14 cellular contexts compared by ENCODE assay signal in the genomic region with DNA sequence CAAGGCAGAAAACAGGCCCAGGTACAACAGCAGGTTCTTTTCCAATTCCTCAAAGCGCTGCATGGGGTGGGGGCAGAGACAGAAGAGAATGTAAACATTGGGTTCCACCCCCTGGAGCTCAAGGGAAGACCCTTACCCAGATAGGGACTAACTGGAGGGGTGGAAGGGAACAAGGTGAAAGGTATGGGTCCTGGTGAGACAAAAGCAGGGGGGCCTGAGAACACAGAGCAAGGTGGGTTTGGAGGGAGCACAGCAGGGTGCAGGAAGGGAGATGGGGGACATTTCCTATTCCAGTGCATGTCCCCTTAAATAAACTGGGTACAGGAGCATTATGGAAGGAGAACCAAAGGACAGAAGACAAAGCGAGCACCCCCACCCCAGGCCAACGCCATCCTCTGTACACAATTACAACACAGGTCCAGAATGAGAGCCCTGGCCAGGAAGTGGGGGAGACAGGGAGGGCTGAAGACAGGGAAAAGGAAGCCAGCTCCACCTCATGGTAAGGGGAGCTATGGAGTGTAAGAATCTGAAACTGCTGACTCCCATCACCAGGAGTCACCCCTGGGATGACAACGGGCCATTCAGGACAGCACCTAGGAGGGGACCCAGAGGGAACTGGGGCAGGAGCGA. TPM values are rescaled to one million over a fixed set of nuclear protein-coding genes. Genes with fewer than 3 reads are reported as not detected.
DNase-seq lines count a peak whose midpoint lies in the region; ATAC-seq and TF ChIP-seq lines count a peak whose summit lies in the region.
"Had no signal": no experiment of that assay in that cellular context is flagged by ENCODE, and none has a peak within 500 bp of the region (broad histone marks: within the 10 kb centered on the region; RNA-seq: fewer than 3 reads in every experiment).

No MANE protein-coding gene starts in this region.

- DNase-seq in GM23248 (no peak), mesothelial cell of epicardium (ENCODE audit: low spot score in 2 of 2, unreplicated experiment in 2 of 2) (no peak), HuH-7 (ENCODE audit: low spot score) (no peak), NCI-H2227 (lab: John Stamatoyannopoulos, UW; ENCODE audit: unreplicated experiment) (no peak)
- no peak for DNase-seq in stimulated activated naive CD4-positive, alpha-beta T cell (lab: John Stamatoyannopoulos, UW)
- DNase-seq: activated effector memory CD4-positive, alpha-beta T cell treated with anti-CD3 and anti-CD28 coated beads, Interleukin-2, amount 50 U/mL, for 16 hours; mesendoderm; NCI-H2171; upper lobe of right lung had no signal

- H3K79me2 ChIP-seq in ACC112 (ENCODE audit: control insufficient read depth, insufficient read depth, low read length, unreplicated experiment) (peaks cover 32% of the 10 kb centered on the region), GM23248 (ENCODE audit: insufficient read depth) (peaks cover 62% of the 10 kb centered on the region)

- no peak overlapping the region for H3K4me2 ChIP-seq in GM23248 (ENCODE audit: unreplicated experiment)

- no peaks in the 10 kb centered on the region for H3K27me3 ChIP-seq in ACC112 (ENCODE audit: insufficient read depth, low read length)
- H3K27me3 ChIP-seq in GM23248 (replicated peaks; ENCODE audit: insufficient read depth), result no peaks in the 10 kb centered on the region
- H3K27me3 ChIP-seq: upper lobe of right lung had no signal

- H3K4me1 ChIP-seq in ACC112 (ENCODE audit: control insufficient read depth, insufficient read depth, low read length, unreplicated experiment), result peaks cover 35% of the 10 kb centered on the region
- H3K4me1 ChIP-seq in GM23248 (ENCODE audit: insufficient read depth), result peaks cover 22% of the 10 kb centered on the region

- H3K27me3 Mint-ChIP-seq in activated naive CD8-positive, alpha-beta T cell, result no peaks in the 10 kb centered on the region
- H3K27me3 Mint-ChIP-seq in mesothelial cell of epicardium (ENCODE audit: low read depth), result no peaks in the 10 kb centered on the region

- no peaks in the 10 kb centered on the region for H3K9me2 ChIP-seq in GM23248 (ENCODE audit: insufficient read depth)

- 69 to 76% methylated on average over 5 of the region's 5 CpGs for WGBS in GM23248 (ENCODE audit: low coverage in 1 of 2, low lambda C conversion rate in 2 of 2, missing lambda C conversion rate in 2 of 2), 2 experiments

- no peak for ATAC-seq in HG03139 (IDR thresholded peaks at IDR 0.05; ENCODE audit: unreplicated experiment)
- ATAC-seq: GM12878, upper lobe of right lung had no signal

- H3K9ac ChIP-seq in GM23248, result no peak overlapping the region

- H3K9me3 Mint-ChIP-seq in activated naive CD8-positive, alpha-beta T cell (ENCODE audit: low read depth), result no peaks in the 10 kb centered on the region
- H3K9me3 Mint-ChIP-seq in mesothelial cell of epicardium, result no peaks in the 10 kb centered on the region

- H3K27ac ChIP-seq in ACC112 (ENCODE audit: low read depth, low read length) (peak overlapping the region; percentile 96; the same call in 1 of the 2 replicates), GM23248 (peak overlapping the region; percentile 98)

- H3F3A ChIP-seq in GM23248 (ENCODE audit: insufficient read depth), result peaks cover 23% of the 10 kb centered on the region; the same call in 1 of the 2 replicates

- H4K20me1 ChIP-seq in GM23248 (ENCODE audit: insufficient read depth), result no peaks in the 10 kb centered on the region

- peak overlapping the region; percentile 67 for H3K27ac Mint-ChIP-seq in activated naive CD8-positive, alpha-beta T cell
- H3K27ac Mint-ChIP-seq in mesothelial cell of epicardium, result peak overlapping the region; percentile 73

- no peak for TF ChIP-seq CTCF in mesothelial cell of epicardium (IDR thresholded peaks at IDR 0.05; ENCODE audit: unreplicated experiment)

- H3K9me3 ChIP-seq in GM23248 (ENCODE audit: low read depth), result no peaks in the 10 kb centered on the region
- H3K9me3 ChIP-seq: HAP-1, upper lobe of right lung had no signal

- in situ Hi-C loops in GM23248 (cut with MboI), result no loop called here

- H3K4me3 ChIP-seq in ACC112 (ENCODE audit: low read depth, low read length), result no peak overlapping the region
- H3K4me3 ChIP-seq in GM23248, result no peak overlapping the region
- H3K4me3 ChIP-seq: upper lobe of right lung had no signal

- H3K4me3 Mint-ChIP-seq in activated naive CD8-positive, alpha-beta T cell, result no peak overlapping the region
- no peak overlapping the region for H3K4me3 Mint-ChIP-seq in mesothelial cell of epicardium

- no peak overlapping the region for H2AFZ ChIP-seq in ACC112 (ENCODE audit: low read length, unreplicated experiment)
- no peak overlapping the region for H2AFZ ChIP-seq in GM23248

- H3K36me3 Mint-ChIP-seq in activated naive CD8-positive, alpha-beta T cell, result no peaks in the 10 kb centered on the region
- H3K36me3 Mint-ChIP-seq in mesothelial cell of epicardium, result peaks cover 12% of the 10 kb centered on the region

- H3K36me3 ChIP-seq in ACC112 (ENCODE audit: insufficient read depth, low read length), result no peaks in the 10 kb centered on the region
- no peaks in the 10 kb centered on the region; the same call in 1 of the 2 replicates for H3K36me3 ChIP-seq in GM23248 (ENCODE audit: low read depth)

- peaks cover 26% of the 10 kb centered on the region for H3K4me1 Mint-ChIP-seq in activated naive CD8-positive, alpha-beta T cell (ENCODE audit: low read depth)
- peaks cover 17% of the 10 kb centered on the region for H3K4me1 Mint-ChIP-seq in mesothelial cell of epicardium

RNA-seq across cellular contexts. Expression of gene CD2BP2, which starts 2.1 kb away (rescaled TPM):
- total RNA-seq in GM23248 (2014; rRNA removed; shearing (Covaris generic)), result 38.5 and 42.9 TPM in 2 replicates
- 50.0 and 53.4 TPM in 2 replicates for polyA plus RNA-seq in GM23248 (2016; fragmentation: Nextera tagmentation; extraction: Ambion mirVana)
- total RNA-seq in mesothelial cell of epicardium, result 63.7 to 63.9 TPM (median 63.9 TPM) in 3 replicates

RNA-seq across cellular contexts. Expression of gene TBC1D10B, which starts 13.1 kb away (rescaled TPM):
- total RNA-seq in GM23248 (2014; rRNA removed; shearing (Covaris generic)), result 41.2 and 43.9 TPM in 2 replicates
- 10.3 and 12.2 TPM in 2 replicates for polyA plus RNA-seq in GM23248 (2016; fragmentation: Nextera tagmentation; extraction: Ambion mirVana)
- total RNA-seq in mesothelial cell of epicardium, result 59.6 to 64.1 TPM (median 64.0 TPM) in 3 replicates

RNA-seq across cellular contexts. Expression of gene MYL11, which starts 17.4 kb away (rescaled TPM):
- not detected in 2 replicates for total RNA-seq in GM23248 (2014; rRNA removed; shearing (Covaris generic))
- 1.5 and 2.1 TPM in 2 replicates for polyA plus RNA-seq in GM23248 (2016; fragmentation: Nextera tagmentation; extraction: Ambion mirVana)
- 1.4 to 4.4 TPM (median 2.8 TPM) in 3 replicates for total RNA-seq in mesothelial cell of epicardium
- total RNA-seq: GM12878, upper lobe of right lung had no signal

RNA-seq across cellular contexts. Expression of gene SEPTIN1, which starts 25.2 kb away (rescaled TPM):
- not detected in 2 replicates for total RNA-seq in GM23248 (2014; rRNA removed; shearing (Covaris generic))
- 1.7 and 1.9 TPM in 2 replicates for polyA plus RNA-seq in GM23248 (2016; fragmentation: Nextera tagmentation; extraction: Ambion mirVana)
- 0.86 to 1.6 TPM (median 1.4 TPM) in 3 replicates for total RNA-seq in mesothelial cell of epicardium

RNA-seq across cellular contexts. Expression of gene ZNF48, which starts 38.0 kb away (rescaled TPM):
- total RNA-seq in GM23248 (2014; rRNA removed; shearing (Covaris generic)), result 6.3 and 16.2 TPM in 2 replicates
- 0.65 and 0.81 TPM in 2 replicates for polyA plus RNA-seq in GM23248 (2016; fragmentation: Nextera tagmentation; extraction: Ambion mirVana)
- total RNA-seq in mesothelial cell of epicardium, result 24.2 to 25.2 TPM (median 24.8 TPM) in 3 replicates
